In the genomic region with DNA sequence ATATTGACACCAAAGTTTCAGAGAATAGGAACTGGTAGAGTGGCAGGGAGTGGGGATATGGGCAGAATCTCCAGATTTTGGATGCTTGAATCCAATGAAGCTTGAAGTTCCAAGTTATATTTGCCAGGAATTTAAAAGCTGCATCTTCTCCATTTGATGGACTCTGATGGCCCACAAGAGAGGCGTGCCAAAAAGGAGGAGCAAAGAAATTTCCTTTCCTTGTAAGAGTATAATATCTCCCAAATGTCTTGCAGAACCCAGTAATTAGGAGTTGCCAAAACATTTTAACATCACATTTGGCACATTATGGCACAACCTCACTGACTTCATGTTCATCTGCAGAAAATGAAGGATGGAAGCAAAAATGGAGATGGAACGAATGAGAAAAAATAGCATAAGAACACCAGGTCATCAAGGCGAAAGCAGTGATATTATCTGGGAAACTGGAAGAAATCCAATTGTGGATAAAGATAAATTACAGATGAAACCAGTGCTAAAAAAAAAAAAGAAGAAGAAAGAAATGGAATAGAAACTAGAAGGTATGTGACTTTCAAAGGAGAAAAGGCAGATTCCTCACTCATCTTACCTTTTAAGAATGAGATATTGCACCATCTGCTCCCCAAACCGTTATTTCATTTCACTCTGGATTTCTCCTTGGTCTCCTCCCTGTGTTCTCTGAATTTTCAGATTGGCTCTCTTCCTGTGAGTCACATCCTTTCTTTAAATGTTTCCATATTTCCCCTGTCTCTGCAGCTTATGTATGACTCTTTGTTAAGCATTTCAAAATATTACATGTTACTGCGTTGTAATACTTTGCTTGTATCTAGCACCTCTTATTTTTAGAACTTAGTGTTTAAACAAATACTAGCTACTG, we compare ENCODE assay signal across 17 cellular contexts. TPM values are rescaled to one million over a fixed set of nuclear protein-coding genes. Genes with fewer than 3 reads are reported as not detected.
DNase-seq lines count a peak whose midpoint lies in the region; ATAC-seq, FAIRE-seq and TF ChIP-seq lines count a peak whose summit lies in the region.
"Had no signal": no experiment of that assay in that cellular context is flagged by ENCODE, and none has a peak within 500 bp of the region (broad histone marks: within the 10 kb centered on the region; RNA-seq: fewer than 3 reads in every experiment).

No MANE protein-coding gene starts in this region.

- H3K9me2 ChIP-seq in Loucy (replicated peaks; ENCODE audit: low read depth, low read length), result no peaks in the 10 kb centered on the region

- H3K36me3 ChIP-seq in Loucy (ENCODE audit: insufficient read depth, low read length) (no peaks in the 10 kb centered on the region; the same call in 1 of the 2 replicates), adipocyte (ENCODE audit: control insufficient read depth, insufficient read depth, low read length, severe bottlenecking) (no peaks in the 10 kb centered on the region), keratinocyte (ENCODE audit: control insufficient read depth in 2 of 2, extremely low read depth in 1 of 2, insufficient read depth in 2 of 2, low read length in 2 of 2) (no peaks in the 10 kb centered on the region)
- H3K36me3 ChIP-seq: BE2C had no signal

- FAIRE-seq in keratinocyte (lab: Jason Lieb, UNC), result peak; percentile 75

- peaks cover 1 to 5% of the 10 kb centered on the region in 2 donors for H3K9me3 Mint-ChIP-seq in activated T-cell treated with anti-CD3 and anti-CD28 coated beads, Interleukin-2, amount 50 U/mL, for 72 hours
- H3K9me3 Mint-ChIP-seq: H9 had no signal

- dilution Hi-C loops in keratinocyte (cut with MboI; ENCODE audit: extremely low pct_ligation_motif_present, low sequenced_read_pairs), result no loop called here

- H3K4me3 ChIP-seq in Loucy (ENCODE audit: low read length, poor library complexity, severe bottlenecking), result no peak overlapping the region
- H3K4me3 ChIP-seq in adipocyte (ENCODE audit: low read length), result peak overlapping the region; percentile 56
- no peak overlapping the region for H3K4me3 ChIP-seq in keratinocyte (ENCODE audit: control insufficient read depth in 2 of 3, extremely low read depth in 1 of 3, insufficient read depth in 2 of 3, low read depth in 1 of 3, low read length in 3 of 3)

- H3K4me1 ChIP-seq in Loucy (ENCODE audit: insufficient read depth, low read length, poor library complexity, severe bottlenecking) (peaks cover 67% of the 10 kb centered on the region), adipocyte (ENCODE audit: control insufficient read depth, insufficient read depth, low read length) (no peaks in the 10 kb centered on the region), keratinocyte (ENCODE audit: control insufficient read depth, extremely low read depth, insufficient read depth, low read length) (peaks cover 18% of the 10 kb centered on the region)
- H3K4me1 ChIP-seq: BE2C had no signal

- DNase-seq in AG08396 (ENCODE audit: low spot score) (peak; percentile 47), adipocyte (ENCODE audit: low read depth) (peak; percentile 94), keratinocyte (ENCODE audit: low read depth, low spot score) (no peak), germinal center (ENCODE audit: low spot score) (no peak)
- DNase-seq in activated T-cell treated with anti-CD3 and anti-CD28 coated beads, Interleukin-2, amount 50 U/mL, for 72 hours, result no peak
- no peak for DNase-seq in stimulated activated CD4-positive, alpha-beta T cell treated with anti-CD3 and anti-CD28 coated beads, Interleukin-4, amount 100 ng/mL, for 4 hours
- DNase-seq: activated CD4-positive, alpha-beta T cell treated with anti-CD3 and anti-CD28 coated beads for 48 hours; BE2C; H9; KG1; left ventricle myocardium superior; NCI-H2171; stimulated activated CD4-positive, alpha-beta T cell treated with anti-CD3 and anti-CD28 coated beads, Interleukin-1b, Interleukin-23, amount 100 ng/mL, for 48 hours; stimulated activated naive CD8-positive, alpha-beta T cell treated with anti-CD3 and anti-CD28 coated beads, Interleukin-15, amount 100 ng/mL, for 72 hours had no signal

- H3K9ac ChIP-seq in Loucy (ENCODE audit: low read depth, low read length, poor library complexity, severe bottlenecking) (no peak overlapping the region), adipocyte (ENCODE audit: low read length) (no peak overlapping the region), keratinocyte (ENCODE audit: control insufficient read depth, extremely low read depth, insufficient read depth, low read length) (no peak overlapping the region)

- H3K9me1 ChIP-seq in keratinocyte (ENCODE audit: control insufficient read depth, extremely low read depth, insufficient read depth, low read length), result no peaks in the 10 kb centered on the region

- H3K4me2 ChIP-seq in Loucy (ENCODE audit: low read depth, low read length, poor library complexity, severe bottlenecking), result peak overlapping the region; percentile 22
- peak overlapping the region; percentile 42 for H3K4me2 ChIP-seq in keratinocyte (ENCODE audit: control insufficient read depth, extremely low read depth, insufficient read depth, low read depth, low read length)

- no peaks in the 10 kb centered on the region for H3K27me3 Mint-ChIP-seq in activated T-cell treated with anti-CD3 and anti-CD28 coated beads, Interleukin-2, amount 50 U/mL, for 72 hours (ENCODE audit: low read depth)
- H3K27me3 Mint-ChIP-seq: central memory CD8-positive, alpha-beta T cell; stimulated activated naive CD8-positive, alpha-beta T cell treated with anti-CD3 and anti-CD28 coated beads, Interleukin-15, amount 100 ng/mL, for 72 hours had no signal

- H3K4me1 Mint-ChIP-seq in activated T-cell treated with anti-CD3 and anti-CD28 coated beads, Interleukin-2, amount 50 U/mL, for 72 hours (ENCODE audit: low read depth), result no peaks in the 10 kb centered on the region
- H3K4me1 Mint-ChIP-seq: central memory CD8-positive, alpha-beta T cell; stimulated activated naive CD8-positive, alpha-beta T cell treated with anti-CD3 and anti-CD28 coated beads, Interleukin-15, amount 100 ng/mL, for 72 hours had no signal

- H3K9me3 ChIP-seq in Loucy (ENCODE audit: insufficient read depth, low read depth, low read length) (no peaks in the 10 kb centered on the region), adipocyte (ENCODE audit: control insufficient read depth, low read length) (no peaks in the 10 kb centered on the region), keratinocyte (ENCODE audit: control insufficient read depth, low read depth, low read length) (no peaks in the 10 kb centered on the region)
- H3K9me3 ChIP-seq: BE2C had no signal

- peak overlapping the region; percentile 85 for H3K27ac ChIP-seq in keratinocyte (ENCODE audit: control insufficient read depth, insufficient read depth, low read length)

- no peak for TF ChIP-seq CTCF in Loucy (conservative IDR thresholded peaks at IDR 0.05; ENCODE audit: low read length)
- TF ChIP-seq CTCF in keratinocyte (optimal IDR thresholded peaks at IDR 0.05 in 1 of 3, IDR thresholded peaks at IDR 0.05 in 1 of 3, conservative IDR thresholded peaks at IDR 0.05 in 1 of 3; ENCODE audit: extremely low read depth in 1 of 3, insufficient read depth in 2 of 3, low read length in 3 of 3), result no peak

- no peak overlapping the region for H3K4me3 Mint-ChIP-seq in activated T-cell treated with anti-CD3 and anti-CD28 coated beads, Interleukin-2, amount 50 U/mL, for 72 hours
- H3K4me3 Mint-ChIP-seq: central memory CD8-positive, alpha-beta T cell; H9; stimulated activated naive CD8-positive, alpha-beta T cell treated with anti-CD3 and anti-CD28 coated beads, Interleukin-15, amount 100 ng/mL, for 72 hours had no signal

- 0 out of 2 replicates have a peak overlapping the region, but pooled peaks have one; percentile 22 for H2AFZ ChIP-seq in Loucy (ENCODE audit: low read length)
- no peak overlapping the region for H2AFZ ChIP-seq in keratinocyte (ENCODE audit: control insufficient read depth, low read length)

- ATAC-seq in activated T-cell treated with anti-CD3 and anti-CD28 coated beads, Interleukin-2, amount 50 U/mL, for 72 hours (replicated peaks in 1 of 2), result no peak
- ATAC-seq in GM19455 (IDR thresholded peaks at IDR 0.05; ENCODE audit: unreplicated experiment), result no peak
- ATAC-seq: left ventricle myocardium superior; stimulated activated naive CD8-positive, alpha-beta T cell treated with anti-CD3 and anti-CD28 coated beads, Interleukin-15, amount 100 ng/mL, for 72 hours had no signal

- H3K27me3 ChIP-seq in Loucy (ENCODE audit: insufficient read depth, low read length, poor library complexity, severe bottlenecking) (no peaks in the 10 kb centered on the region), adipocyte (replicated peaks; ENCODE audit: control insufficient read depth, insufficient read depth, low read length) (no peaks in the 10 kb centered on the region), keratinocyte (ENCODE audit: control insufficient read depth, extremely low read depth, insufficient read depth, low read length) (no peaks in the 10 kb centered on the region)
- H3K27me3 ChIP-seq: BE2C had no signal

- H3K36me3 Mint-ChIP-seq in activated T-cell treated with anti-CD3 and anti-CD28 coated beads, Interleukin-2, amount 50 U/mL, for 72 hours (ENCODE audit: insufficient read depth in 2 of 2), result no peaks in the 10 kb centered on the region

- H3F3A ChIP-seq in Loucy (ENCODE audit: low read depth), result no peaks in the 10 kb centered on the region

- H3K27ac Mint-ChIP-seq in activated T-cell treated with anti-CD3 and anti-CD28 coated beads, Interleukin-2, amount 50 U/mL, for 72 hours, result no peak overlapping the region
- H3K27ac Mint-ChIP-seq: H9; stimulated activated naive CD8-positive, alpha-beta T cell treated with anti-CD3 and anti-CD28 coated beads, Interleukin-15, amount 100 ng/mL, for 72 hours had no signal

- H3K79me2 ChIP-seq in Loucy (ENCODE audit: insufficient read depth, low read length) (no peaks in the 10 kb centered on the region), keratinocyte (ENCODE audit: control insufficient read depth, insufficient read depth, low read length) (no peaks in the 10 kb centered on the region)

- H4K20me1 ChIP-seq in Loucy (ENCODE audit: insufficient read depth, low read length, poor library complexity, severe bottlenecking) (no peaks in the 10 kb centered on the region), keratinocyte (ENCODE audit: control insufficient read depth, extremely low read depth, insufficient read depth, low read length) (no peaks in the 10 kb centered on the region)

RNA-seq across cellular contexts. Expression of gene FLRT2, which starts 13.5 kb away (rescaled TPM):
- polyA plus RNA-seq in keratinocyte, result 49.3 to 74.4 TPM (median 69.2 TPM) in 3 replicates
- polyA plus RNA-seq in keratinocyte (2011; ENCODE audit: low read depth), result 55.8 TPM
- polyA plus RNA-seq in keratinocyte (2011; cell fraction: cytosol; rRNA removed), result 22.2 and 23.3 TPM in 2 replicates
- 229 and 258 TPM in 2 replicates for polyA plus RNA-seq in keratinocyte (2011; cell fraction: nucleus; rRNA removed)
- polyA plus RNA-seq in keratinocyte (2012; ENCODE audit: low replicate concordance), result 29.4 and 43.2 TPM in 2 replicates
- 63.4 to 138 TPM (median 138 TPM) in 3 replicates for polyA minus RNA-seq in keratinocyte
- polyA minus RNA-seq in keratinocyte (2011; cell fraction: cytosol; rRNA and poly(A)+ RNA removed), result 50.3 TPM
- polyA minus RNA-seq in keratinocyte (2011; cell fraction: nucleus; rRNA and poly(A)+ RNA removed), result 292 and 345 TPM in 2 replicates
- not detected for total RNA-seq in activated T-cell treated with anti-CD3 and anti-CD28 coated beads, Interleukin-2, amount 50 U/mL, for 72 hours

Comparison
In these comparisons a context has a peak if more than half of its experiments do, and no peak if none do; other contexts are left out.
1. DNase-seq: peak in AG08396 (single experiment) and adipocyte (single experiment); none in keratinocyte (single experiment), activated T-cell treated with anti-CD3 and anti-CD28 coated beads, Interleukin-2, amount 50 U/mL, for 72 hours (0 of 2), germinal center (single experiment) and stimulated activated CD4-positive, alpha-beta T cell treated with anti-CD3 and anti-CD28 coated beads, Interleukin-4, amount 100 ng/mL, for 4 hours (0 of 2).